8 cellular contexts compared by ENCODE assay signal in genomic region chr9:113548221-113549041, GRCh38.
DNase-seq lines count a peak whose midpoint lies in the region; ATAC-seq and TF ChIP-seq lines count a peak whose summit lies in the region.

No MANE protein-coding gene starts in this region.

- 0 out of 2 replicates have a peak overlapping the region, but pooled peaks have one; percentile 29 for H3K9ac ChIP-seq in HUES64 (ENCODE audit: low read depth, low read length)

- no peaks in the 10 kb centered on the region for H3K36me3 ChIP-seq in HUES64 (ENCODE audit: insufficient read depth, low read length)

- CTCF ChIA-PET in activated CD8-positive, alpha-beta T cell treated with anti-CD3 and anti-CD28 coated beads for 36 hours (lab: Charles Lee): interaction anchor here (1.1 kb wide), 1 partner anchor 147 kb away, joined by 4 read pairs; the partner anchor contains the start of gene ALAD

- no peak overlapping the region for H3K27ac ChIP-seq in HUES64 (ENCODE audit: low read depth, low read length)

- no peak overlapping the region for H3K4me3 Mint-ChIP-seq in activated CD8-positive, alpha-beta T cell treated with anti-CD3 and anti-CD28 coated beads for 36 hours

- peaks cover 45% of the 10 kb centered on the region for H3K4me1 Mint-ChIP-seq in activated CD8-positive, alpha-beta T cell treated with anti-CD3 and anti-CD28 coated beads for 36 hours (ENCODE audit: low read depth)

- H3K9me3 Mint-ChIP-seq in activated CD8-positive, alpha-beta T cell treated with anti-CD3 and anti-CD28 coated beads for 36 hours: no peaks in the 10 kb centered on the region

- H3K4me1 ChIP-seq in HUES64 (ENCODE audit: insufficient read depth, low read length): peaks cover 15% of the 10 kb centered on the region

- no peak for TF ChIP-seq CTCF in activated CD8-positive, alpha-beta T cell treated with anti-CD3 and anti-CD28 coated beads for 36 hours (IDR thresholded peaks at IDR 0.05)
- TF ChIP-seq CTCF in fibroblast of pulmonary artery (IDR thresholded peaks at IDR 0.05; ENCODE audit: low read length, missing control alignments): no peak

- H3K9me3 ChIP-seq in HUES64 (ENCODE audit: insufficient read depth, low read depth, low read length): no peaks in the 10 kb centered on the region

- POLR2A ChIA-PET in activated CD8-positive, alpha-beta T cell treated with anti-CD3 and anti-CD28 coated beads for 36 hours (lab: Charles Lee): interaction anchor here (1.2 kb wide), 2 partner anchors 10 to 28 kb away, joined by 5 to 6 read pairs; no protein-coding TSS in a partner anchor

- H3K27me3 Mint-ChIP-seq in activated CD8-positive, alpha-beta T cell treated with anti-CD3 and anti-CD28 coated beads for 36 hours: no peaks in the 10 kb centered on the region

- ATAC-seq in activated CD8-positive, alpha-beta T cell treated with anti-CD3 and anti-CD28 coated beads for 36 hours: peak; percentile 89
- ATAC-seq in GM18858 (IDR thresholded peaks at IDR 0.05; ENCODE audit: unreplicated experiment) (no peak), HG03457 (IDR thresholded peaks at IDR 0.05; ENCODE audit: unreplicated experiment) (no peak), SK-N-SH treated with all-trans-retinoic acid at 6 μM for 48 hours (no peak)

- no peaks in the 10 kb centered on the region for H3K27me3 ChIP-seq in HUES64 (ENCODE audit: insufficient read depth, low read length)

- 79% methylated on average over 10 of the region's 11 CpGs for whole genome bisulfite sequencing in HUES64

- H3K4me3 ChIP-seq in HUES64 (ENCODE audit: low read length): no peak overlapping the region
- H3K4me3 ChIP-seq in fibroblast of pulmonary artery (replicated peaks; ENCODE audit: low read depth, low read length): no peak overlapping the region

- intact Hi-C loops in activated CD8-positive, alpha-beta T cell treated with anti-CD3 and anti-CD28 coated beads for 36 hours (cut with micrococcal nuclease): no loop called here

- peak; percentile 64 for DNase-seq in activated CD8-positive, alpha-beta T cell treated with anti-CD3 and anti-CD28 coated beads for 36 hours
- peak; percentile 84 for DNase-seq in fibroblast of pulmonary artery (ENCODE audit: low read depth)
- DNase-seq in nucleus accumbens (lab: John Stamatoyannopoulos, UW): peak in 32 of 56 donors; percentile 15 to 65 (median 34)
- no peak for DNase-seq in NCI-H2196 (lab: John Stamatoyannopoulos, UW; ENCODE audit: unreplicated experiment)

- H3K27ac Mint-ChIP-seq in activated CD8-positive, alpha-beta T cell treated with anti-CD3 and anti-CD28 coated beads for 36 hours: peak overlapping the region; percentile 88

- H3K36me3 Mint-ChIP-seq in activated CD8-positive, alpha-beta T cell treated with anti-CD3 and anti-CD28 coated beads for 36 hours (ENCODE audit: low read depth): peaks cover 50% of the 10 kb centered on the region

TF ChIP-seq in SK-N-SH treated with all-trans-retinoic acid at 6 μM for 48 hours, 23 proteins besides CTCF, POLR2A, EP300 and RAD21:
- TF ChIP-seq BACH2 (CRISPR knock-in tag; IDR thresholded peaks at IDR 0.05; ENCODE audit: borderline replicate concordance) (no peak), TCF4 (CRISPR knock-in tag; IDR thresholded peaks at IDR 0.05; ENCODE audit: borderline replicate concordance) (no peak), ZFP30 (CRISPR knock-in tag; IDR thresholded peaks at IDR 0.05) (no peak), PATZ1 (CRISPR knock-in tag; IDR thresholded peaks at IDR 0.05; ENCODE audit: borderline replicate concordance) (no peak), PPARA (CRISPR knock-in tag; IDR thresholded peaks at IDR 0.05; ENCODE audit: borderline replicate concordance) (no peak), TOX (CRISPR knock-in tag; IDR thresholded peaks at IDR 0.05; ENCODE audit: borderline replicate concordance) (no peak), SNAI2 (CRISPR knock-in tag; IDR thresholded peaks at IDR 0.05) (no peak), TSHZ2 (CRISPR knock-in tag; IDR thresholded peaks at IDR 0.05) (no peak), ARNTL (CRISPR knock-in tag; IDR thresholded peaks at IDR 0.05; ENCODE audit: borderline replicate concordance, low read depth) (no peak), ZNF565 (CRISPR knock-in tag; conservative IDR thresholded peaks at IDR 0.05; ENCODE audit: low read depth) (no peak)
